28 cellular contexts compared by ENCODE assay signal in genomic region chr14:52121441-52121840, GRCh38. TPM values are rescaled to one million over a fixed set of nuclear protein-coding genes. Genes with fewer than 3 reads are reported as not detected.
"Had no signal": no experiment of that assay in that cellular context is flagged by ENCODE, and none has a peak within 500 bp of the region (broad histone marks: within the 10 kb centered on the region; RNA-seq: fewer than 3 reads in every experiment).

No MANE protein-coding gene starts in this region.

- DNase-seq: activated CD4-positive, alpha-beta memory T cell treated with anti-CD3 and anti-CD28 coated beads for 36 hours; activated CD4-positive, alpha-beta T cell treated with anti-CD3 and anti-CD28 coated beads for 48 hours; activated CD4-positive, CD25-positive, alpha-beta regulatory T cell; activated effector memory CD4-positive, alpha-beta T cell treated with anti-CD3 and anti-CD28 coated beads, Interleukin-2, amount 50 U/mL, for 16 hours; activated naive CD4-positive, alpha-beta T cell treated with anti-CD3 and anti-CD28 coated beads, Interleukin-2, amount 50 U/mL, for 16 hours; activated naive CD8-positive, alpha-beta T cell treated with anti-CD3 and anti-CD28 coated beads, Interleukin-2, amount 50 U/mL, for 24 hours; activated T-cell treated with anti-CD3 and anti-CD28 coated beads, Interleukin-2, amount 50 U/mL, for 72 hours; anterior cingulate cortex; body of pancreas; cortex of kidney; endodermal cell; esophagus squamous epithelium; foreskin melanocyte; immature natural killer cell; natural killer cell; ovary; stimulated activated CD4-positive, alpha-beta T cell treated with anti-CD3 and anti-CD28 coated beads, Interleukin-12 subunit alpha, Interleukin-12 subunit beta, amount 100 ng/mL, for 4 hours; stimulated activated CD4-positive, alpha-beta T cell treated with anti-CD3 and anti-CD28 coated beads, Interleukin-4, amount 100 ng/mL, for 4 hours; stimulated activated naive CD8-positive, alpha-beta T cell treated with anti-CD3 and anti-CD28 coated beads, Interleukin-15, Interleukin-2, amounts not matched to agents 100 U/mL and 50 U/mL, for 24 hours; substantia nigra; T-helper 1 cell; T-helper 9 cell; thyroid gland had no signal

- H3K4me3 ChIP-seq: body of pancreas, cardiac muscle cell, esophagus squamous epithelium, left lung, lung, ovary, prostate gland, right atrium auricular region, thyroid gland had no signal

RNA-seq across cellular contexts. Expression of gene NID2, which starts 52.6 kb away (rescaled TPM):
- total RNA-seq: activated CD4-positive, alpha-beta memory T cell treated with anti-CD3 and anti-CD28 coated beads for 36 hours had no signal
